ENCODE assay signal across 1 cellular context in genomic region chr17:916315-916714, GRCh38.
TF ChIP-seq lines count a peak whose summit lies in the region.

No MANE protein-coding gene starts in this region.

TF ChIP-seq in GM23338, 12 proteins besides CTCF, POLR2A, EP300 and RAD21 (continued from another document):
- TF ChIP-seq ZNF462 (CRISPR knock-in tag; IDR thresholded peaks at IDR 0.05) = no peak
